In the genomic region with DNA sequence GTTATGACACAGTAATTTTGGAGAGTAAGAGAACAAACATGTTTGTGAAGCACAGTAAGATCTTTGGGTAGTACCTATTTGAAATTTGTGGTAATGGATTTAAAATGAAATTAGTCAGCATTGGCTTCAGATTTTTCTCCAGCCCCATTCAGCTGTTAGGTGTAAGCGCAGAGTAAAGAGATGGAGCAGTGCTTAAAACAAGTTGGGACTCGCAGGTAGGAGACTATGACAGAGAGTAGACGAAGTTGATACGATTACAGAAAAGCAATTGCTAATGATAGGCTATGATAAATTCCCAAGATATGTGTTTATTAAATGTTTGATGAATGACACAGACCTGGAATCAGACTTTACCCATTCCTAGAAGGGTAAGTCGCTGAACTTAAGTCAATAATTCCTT, we compare ENCODE assay signal across 18 cellular contexts.
DNase-seq lines count a peak whose midpoint lies in the region; ATAC-seq and TF ChIP-seq lines count a peak whose summit lies in the region.
"Had no signal": no experiment of that assay in that cellular context is flagged by ENCODE, and none has a peak within 500 bp of the region (broad histone marks: within the 10 kb centered on the region; RNA-seq: fewer than 3 reads in every experiment).

No MANE protein-coding gene starts in this region.

- intact Hi-C loops in MCF 10A (cut with micrococcal nuclease), result no loop called here

- peak overlapping the region; percentile 50; the same call in 1 of the 2 replicates for H3K27ac ChIP-seq in Karpas-422 (ENCODE audit: low read length)
- H3K27ac ChIP-seq in epithelial cell of prostate, result peak overlapping the region; percentile 78
- H3K27ac ChIP-seq in neutrophil, result peak overlapping the region; percentile 20
- H3K27ac ChIP-seq in smooth muscle cell (ENCODE audit: low read depth), result no peak overlapping the region
- H3K27ac ChIP-seq: A549 had no signal

- TF ChIP-seq CTCF in MCF 10A (IDR thresholded peaks at IDR 0.05; ENCODE audit: unreplicated experiment) (no peak), neutrophil (IDR thresholded peaks at IDR 0.05) (no peak), smooth muscle cell (IDR thresholded peaks at IDR 0.05; ENCODE audit: borderline replicate concordance, insufficient read depth, poor library complexity, severe bottlenecking) (no peak)

- H3K27me3 Mint-ChIP-seq in MCF 10A (ENCODE audit: insufficient read depth, unreplicated experiment), result no peaks in the 10 kb centered on the region

- H4K20me1 ChIP-seq in Karpas-422 (ENCODE audit: insufficient read depth, low read depth, low read length) (no peaks in the 10 kb centered on the region), smooth muscle cell (ENCODE audit: low read depth) (no peaks in the 10 kb centered on the region)

- no peaks in the 10 kb centered on the region for H3K9me3 ChIP-seq in Karpas-422 (ENCODE audit: low read length)
- no peaks in the 10 kb centered on the region for H3K9me3 ChIP-seq in neutrophil
- no peaks in the 10 kb centered on the region for H3K9me3 ChIP-seq in smooth muscle cell (replicated peaks; ENCODE audit: low read depth)
- H3K9me3 ChIP-seq: A549, HAP-1 had no signal

- H3K27me3 ChIP-seq in Karpas-422 (ENCODE audit: low read length) (no peaks in the 10 kb centered on the region), neutrophil (no peaks in the 10 kb centered on the region), smooth muscle cell (ENCODE audit: low read depth) (no peaks in the 10 kb centered on the region)

- H2AFZ ChIP-seq in Karpas-422 (ENCODE audit: low read length) (no peak overlapping the region), smooth muscle cell (ENCODE audit: low read depth) (no peak overlapping the region)

- peaks cover 13% of the 10 kb centered on the region for H3K36me3 Mint-ChIP-seq in MCF 10A (ENCODE audit: insufficient read depth, unreplicated experiment)

- POLR2A ChIA-PET in MCF 10A (lab: Yijun Ruan, JAX), result interaction anchor here (1.0 to 2.1 kb wide), 5 partner anchors 10 to 78 kb away, joined by 3 to 10 read pairs (median 7); no protein-coding TSS in a partner anchor

- H3K4me2 ChIP-seq in Karpas-422 (ENCODE audit: low read depth, low read length, poor library complexity, severe bottlenecking) (no peak overlapping the region), smooth muscle cell (no peak overlapping the region)
- H3K4me2 ChIP-seq: A549 had no signal

- 0 out of 2 replicates have a peak, but pooled peaks cover 4% of the 10 kb centered on the region for H3K79me2 ChIP-seq in Karpas-422 (ENCODE audit: low read length)
- H3K79me2 ChIP-seq in smooth muscle cell (ENCODE audit: low read depth), result no peaks in the 10 kb centered on the region

- 90% methylated on average over 5 of the region's 5 CpGs for WGBS in smooth muscle cell (ENCODE audit: low lambda C conversion rate)

- H3K27ac Mint-ChIP-seq in MCF 10A (ENCODE audit: low read depth, unreplicated experiment), result no peak overlapping the region
- H3K27ac Mint-ChIP-seq: CD14-positive monocyte; CD8-positive, alpha-beta T cell; HFFc6 had no signal

- peaks cover 5% of the 10 kb centered on the region for H3K36me3 ChIP-seq in Karpas-422 (ENCODE audit: insufficient read depth, low read length)
- no peaks in the 10 kb centered on the region for H3K36me3 ChIP-seq in neutrophil
- no peaks in the 10 kb centered on the region for H3K36me3 ChIP-seq in smooth muscle cell (ENCODE audit: low read depth)
- H3K36me3 ChIP-seq: HAP-1 had no signal

- H3K4me1 Mint-ChIP-seq in MCF 10A (ENCODE audit: insufficient read depth, unreplicated experiment), result peaks cover 15% of the 10 kb centered on the region

- no peaks in the 10 kb centered on the region for H3K9me2 ChIP-seq in Karpas-422 (replicated peaks; ENCODE audit: insufficient read depth, low read length)

- CTCF ChIA-PET in MCF 10A (lab: Yijun Ruan, JAX), result interaction anchor here (0.6 to 1.3 kb wide), 3 partner anchors 57 to 224 kb away, joined by 3 read pairs; no protein-coding TSS in a partner anchor

- no peaks in the 10 kb centered on the region for H3K9me3 Mint-ChIP-seq in MCF 10A (ENCODE audit: unreplicated experiment)
- H3K9me3 Mint-ChIP-seq: CD8-positive, alpha-beta T cell; HFFc6 had no signal

- DNase-seq in Karpas-422 (no peak), MCF 10A (ENCODE audit: unreplicated experiment) (peak; percentile 45), epithelial cell of prostate (ENCODE audit: low read depth, low spot score) (peak; percentile 90), smooth muscle cell (lab: John Stamatoyannopoulos, UW; ENCODE audit: unreplicated experiment) (no peak), NCI-H2107 (lab: John Stamatoyannopoulos, UW) (no peak)
- DNase-seq in stimulated activated CD4-positive, alpha-beta T cell treated with anti-CD3 and anti-CD28 coated beads, Interleukin-2, amount 100 ng/mL, for 48 hours, result no peak
- DNase-seq: CD8-positive, alpha-beta T cell; COR-L47; DMS153; DMS79 treated with DMSO at 0.1 percent for 48 hours; EL; HFFc6 had no signal

- ATAC-seq in GM18511 (IDR thresholded peaks at IDR 0.05; ENCODE audit: unreplicated experiment), result no peak
- ATAC-seq: A549; CD8-positive, alpha-beta T cell; HepG2 had no signal

- no TSS peak for BruUV-seq in MCF 10A (replicated peaks; lab: Mats Ljungman, UMichigan)

- H3K4me3 ChIP-seq in Karpas-422 (ENCODE audit: low read length) (no peak overlapping the region), neutrophil (ENCODE audit: low read depth in 1 of 2, low read length in 1 of 2) (no peak overlapping the region), smooth muscle cell (no peak overlapping the region)
- H3K4me3 ChIP-seq: A549, HAP-1 had no signal

- H3K9ac ChIP-seq in Karpas-422 (ENCODE audit: low read length), result no peak overlapping the region
- H3K9ac ChIP-seq in smooth muscle cell (ENCODE audit: low read depth), result no peak overlapping the region

- H3K4me1 ChIP-seq in Karpas-422 (ENCODE audit: low read length) (peaks cover 24% of the 10 kb centered on the region), neutrophil (ENCODE audit: control insufficient read depth in 1 of 2, insufficient read depth in 1 of 2, low read depth in 1 of 2, low read length in 1 of 2) (peaks cover 22 to 27% of the 10 kb centered on the region in 2 experiments), smooth muscle cell (ENCODE audit: low read depth) (no peaks in the 10 kb centered on the region)
- H3K4me1 ChIP-seq: A549 had no signal

- H3F3A ChIP-seq in smooth muscle cell (ENCODE audit: low read depth), result peaks cover 4% of the 10 kb centered on the region

- no peak overlapping the region for H3K4me3 Mint-ChIP-seq in MCF 10A (ENCODE audit: unreplicated experiment)
- H3K4me3 Mint-ChIP-seq: CD14-positive monocyte; CD8-positive, alpha-beta T cell; HFFc6 had no signal

Comparison
In these comparisons a context has a peak if more than half of its experiments do, and no peak if none do; other contexts are left out.
1. DNase-seq: peak in MCF 10A (single experiment) and epithelial cell of prostate (single experiment); none in Karpas-422 (single experiment), smooth muscle cell (single experiment), stimulated activated CD4-positive, alpha-beta T cell treated with anti-CD3 and anti-CD28 coated beads, Interleukin-2, amount 100 ng/mL, for 48 hours (0 of 2) and NCI-H2107 (single experiment).